Comparison of ENCODE assay signal across 8 cellular contexts in the genomic region with DNA sequence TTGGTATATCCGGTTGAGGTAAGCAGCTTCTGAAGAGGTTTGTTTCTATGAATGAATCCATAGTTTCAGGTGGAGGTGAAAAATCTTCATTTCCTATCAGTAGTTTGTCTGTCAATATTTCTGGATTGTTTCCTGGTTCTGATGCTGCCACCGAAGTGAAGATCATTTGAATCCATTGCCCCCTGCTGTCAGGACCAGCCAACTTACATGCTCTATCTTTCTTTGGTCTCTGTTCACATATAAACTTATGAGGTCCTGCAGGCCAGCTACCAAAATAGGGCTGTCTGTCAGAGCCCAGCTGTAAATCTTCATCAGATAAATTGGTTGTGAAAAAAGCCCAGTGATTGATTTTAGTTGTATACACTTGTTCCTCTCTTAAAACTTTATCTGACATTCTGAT. TPM values are rescaled to one million over a fixed set of nuclear protein-coding genes. Genes with fewer than 3 reads are reported as not detected.
A peak's percentile ranks its signal among the peaks of the same experiment; 100 is the strongest.
DNase-seq lines count a peak whose midpoint lies in the region; ATAC-seq and TF ChIP-seq lines count a peak whose summit lies in the region.

No MANE protein-coding gene starts in this region.

- no peaks in the 10 kb centered on the region for H3K9me2 ChIP-seq in OCI-LY7 (ENCODE audit: insufficient read depth, low read length)

- peak; percentile 77 for TF ChIP-seq CTCF in OCI-LY7 (conservative IDR thresholded peaks at IDR 0.05; ENCODE audit: low read length)
- TF ChIP-seq CTCF in choroid plexus epithelial cell (conservative IDR thresholded peaks at IDR 0.05; ENCODE audit: low read depth, low read length): peak; percentile 33

- H3K36me3 ChIP-seq in OCI-LY7 (ENCODE audit: insufficient read depth, low read length): no peaks in the 10 kb centered on the region

- intact Hi-C loops in OCI-LY7 (cut with micrococcal nuclease; ENCODE audit: unreplicated experiment): loop anchor here (5.0 to 10.0 kb wide), 2 partner anchors 198 to 426 kb away; no protein-coding TSS in a partner anchor

- H3K4me1 ChIP-seq in OCI-LY7 (ENCODE audit: insufficient read depth, low read length, poor library complexity, severe bottlenecking): no peaks in the 10 kb centered on the region

- H4K20me1 ChIP-seq in OCI-LY7 (ENCODE audit: insufficient read depth, low read length): no peaks in the 10 kb centered on the region

- ATAC-seq in HG02623 (IDR thresholded peaks at IDR 0.05; ENCODE audit: unreplicated experiment) (peak; percentile 63), HG03095 (IDR thresholded peaks at IDR 0.05; ENCODE audit: unreplicated experiment) (no peak), HG02610 (IDR thresholded peaks at IDR 0.05; ENCODE audit: unreplicated experiment) (no peak)

- POLR2A ChIA-PET in OCI-LY7 (lab: Charles Lee): interaction anchor here (0.6 kb wide), 2 partner anchors 28 to 198 kb away, joined by 3 to 7 read pairs; no protein-coding TSS in a partner anchor

- no peaks in the 10 kb centered on the region for H3K79me2 ChIP-seq in OCI-LY7 (ENCODE audit: insufficient read depth, low read depth, low read length)

- CTCF ChIA-PET in OCI-LY7 (lab: Charles Lee; ENCODE audit: unreplicated experiment): no interaction called here

- no peak overlapping the region for H3K4me2 ChIP-seq in OCI-LY7 (ENCODE audit: low read length)

- DNase-seq in stimulated activated CD4-positive, alpha-beta T cell treated with anti-CD3 and anti-CD28 coated beads, Interleukin-4, amount 100 ng/mL, for 1 hour: peak; percentile 23
- no peak for DNase-seq in stimulated activated CD4-positive, alpha-beta T cell treated with anti-CD3 and anti-CD28 coated beads, Interleukin-15, amount 100 ng/mL, for 24 hours
- DNase-seq in OCI-LY7 (ENCODE audit: low spot score) (peak; percentile 53), choroid plexus epithelial cell (ENCODE audit: low read depth) (peak; percentile 36), putamen (ENCODE audit: low spot score) (peak; percentile 34)

- H3K9me3 ChIP-seq in OCI-LY7 (ENCODE audit: low read length): no peaks in the 10 kb centered on the region

- H3K4me3 ChIP-seq in OCI-LY7 (ENCODE audit: low read depth, low read length, poor library complexity, severe bottlenecking) (no peak overlapping the region), choroid plexus epithelial cell (ENCODE audit: low read depth, low read length) (no peak overlapping the region)

- peak overlapping the region; percentile 64 for H2AFZ ChIP-seq in OCI-LY7 (ENCODE audit: low read length)

- H3K27ac ChIP-seq in OCI-LY7 (ENCODE audit: low read depth, low read length, poor library complexity, severe bottlenecking): no peak overlapping the region

- no TSS peak for BruUV-seq in OCI-LY7 (replicated peaks; lab: Mats Ljungman, UMichigan)

RNA-seq across cellular contexts. Expression of a gene that starts 15.2 kb away (rescaled TPM):
- total RNA-seq in OCI-LY7 (2014; rRNA removed; shearing (Covaris generic)): 12.8 and 14.6 TPM in 2 replicates
- total RNA-seq in OCI-LY7 (2022): 7.9 and 13.5 TPM in 2 replicates
